20 cellular contexts compared by ENCODE assay signal in the genomic region with DNA sequence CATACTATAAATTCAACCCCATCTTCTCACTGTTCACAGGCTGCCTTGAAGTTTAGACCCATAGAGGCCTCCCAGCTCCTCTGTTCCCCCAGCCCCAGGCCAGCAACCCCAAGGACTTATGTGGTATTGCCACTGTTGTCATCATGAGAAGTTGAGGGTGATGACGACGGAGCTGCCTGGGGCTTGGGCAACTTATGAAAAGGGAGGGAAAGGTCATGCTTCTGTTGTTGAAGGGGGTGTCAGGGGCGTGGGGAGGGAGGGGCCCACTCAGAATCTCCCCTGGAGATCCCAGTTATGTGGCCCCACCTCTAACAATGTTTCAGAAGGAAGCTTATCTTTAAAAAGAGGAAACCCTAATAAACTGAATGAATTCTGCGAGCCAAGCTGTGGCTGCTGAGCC. TPM values are rescaled to one million over a fixed set of nuclear protein-coding genes. Genes with fewer than 3 reads are reported as not detected.
"Had no signal": no experiment of that assay in that cellular context is flagged by ENCODE, and none has a peak within 500 bp of the region (broad histone marks: within the 10 kb centered on the region; RNA-seq: fewer than 3 reads in every experiment).

No MANE protein-coding gene starts in this region.

- H3K9me3 Mint-ChIP-seq: mesothelial cell of epicardium; natural killer cell treated with Interleukin-12 subunit alpha and Interleukin-12 subunit beta and Interleukin-15 and Interleukin-18, amount 100 ng/mL, for 72 hours had no signal

- H3K36me3 ChIP-seq: colonic mucosa, heart left ventricle, neural progenitor cell, ovary, stomach, thoracic aorta, transverse colon had no signal

- H3K4me3 Mint-ChIP-seq: mesothelial cell of epicardium; natural killer cell treated with Interleukin-12 subunit alpha and Interleukin-12 subunit beta and Interleukin-15 and Interleukin-18, amount 100 ng/mL, for 72 hours; neural progenitor cell had no signal

- H3K4me3 ChIP-seq: colonic mucosa, heart left ventricle, neural progenitor cell, ovary, stomach, thoracic aorta, transverse colon had no signal

- DNase-seq: colonic mucosa; effector CD8-positive, alpha-beta T cell; foreskin melanocyte; heart left ventricle; hypothalamus; islet precursor cell; nucleus accumbens; ovary; right cardiac atrium; small intestine; stimulated activated CD4-positive, alpha-beta T cell treated with anti-CD3 and anti-CD28 coated beads, Interleukin-12 subunit alpha, Interleukin-12 subunit beta, amount 100 ng/mL, for 4 hours; stimulated activated naive CD4-positive, alpha-beta T cell; stomach; substantia nigra; transverse colon had no signal

- H3K36me3 Mint-ChIP-seq: mesothelial cell of epicardium; natural killer cell treated with Interleukin-12 subunit alpha and Interleukin-12 subunit beta and Interleukin-15 and Interleukin-18, amount 100 ng/mL, for 72 hours; neural progenitor cell had no signal

- H3K9me3 ChIP-seq: colonic mucosa, heart left ventricle, ovary, stomach, thoracic aorta, transverse colon had no signal

- H3K27me3 ChIP-seq: colonic mucosa, heart left ventricle, neural progenitor cell, ovary, stomach, transverse colon had no signal

- H3K27ac ChIP-seq: colonic mucosa, heart left ventricle, neural progenitor cell, ovary, stomach, thoracic aorta, transverse colon had no signal

- ATAC-seq: heart left ventricle, left lobe of liver, right cardiac atrium had no signal

- H3K27ac Mint-ChIP-seq: mesothelial cell of epicardium; natural killer cell treated with Interleukin-12 subunit alpha and Interleukin-12 subunit beta and Interleukin-15 and Interleukin-18, amount 100 ng/mL, for 72 hours; neural progenitor cell had no signal

RNA-seq across cellular contexts. Expression of a gene that starts 4.2 kb away (rescaled TPM):
- total RNA-seq: thoracic aorta had no signal
